Comparison of ENCODE assay signal across 9 cellular contexts in the genomic region with DNA sequence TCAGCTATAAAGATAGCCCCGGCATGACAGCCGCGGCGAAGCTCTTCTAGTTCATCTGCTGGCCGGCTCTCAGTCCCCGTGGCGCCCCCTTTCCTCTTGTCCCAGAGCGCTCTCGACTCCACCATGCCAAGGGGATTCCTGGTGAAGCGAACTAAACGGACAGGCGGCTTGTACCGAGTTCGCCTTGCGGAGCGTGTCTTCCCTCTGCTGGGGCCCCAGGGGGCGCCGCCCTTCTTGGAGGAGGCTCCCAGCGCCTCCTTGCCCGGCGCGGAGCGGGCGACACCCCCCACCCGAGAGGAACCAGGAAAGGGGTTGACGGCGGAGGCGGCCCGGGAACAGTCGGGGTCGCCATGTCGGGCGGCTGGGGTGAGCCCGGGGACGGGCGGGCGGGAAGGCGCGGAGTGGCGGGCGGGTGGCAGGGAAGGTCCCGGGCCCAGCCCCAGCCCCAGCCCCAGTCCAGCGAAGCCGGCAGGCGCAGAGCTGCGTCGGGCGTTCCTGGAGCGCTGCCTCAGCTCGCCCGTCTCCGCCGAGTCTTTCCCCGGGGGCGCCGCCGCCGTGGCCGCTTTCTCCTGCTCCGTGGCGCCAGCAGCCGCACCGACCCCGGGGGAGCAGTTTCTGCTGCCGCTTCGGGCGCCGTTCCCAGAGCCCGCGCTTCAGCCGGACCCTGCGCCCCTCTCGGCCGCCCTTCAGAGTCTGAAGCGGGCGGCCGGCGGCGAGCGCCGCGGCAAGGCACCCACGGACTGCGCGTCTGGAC. TPM values are rescaled to one million over a fixed set of nuclear protein-coding genes. Genes with fewer than 3 reads are reported as not detected.
DNase-seq lines count a peak whose midpoint lies in the region; ATAC-seq and TF ChIP-seq lines count a peak whose summit lies in the region.
"Had no signal": no experiment of that assay in that cellular context is flagged by ENCODE, and none has a peak within 500 bp of the region (broad histone marks: within the 10 kb centered on the region; RNA-seq: fewer than 3 reads in every experiment).

A gene with protein sequence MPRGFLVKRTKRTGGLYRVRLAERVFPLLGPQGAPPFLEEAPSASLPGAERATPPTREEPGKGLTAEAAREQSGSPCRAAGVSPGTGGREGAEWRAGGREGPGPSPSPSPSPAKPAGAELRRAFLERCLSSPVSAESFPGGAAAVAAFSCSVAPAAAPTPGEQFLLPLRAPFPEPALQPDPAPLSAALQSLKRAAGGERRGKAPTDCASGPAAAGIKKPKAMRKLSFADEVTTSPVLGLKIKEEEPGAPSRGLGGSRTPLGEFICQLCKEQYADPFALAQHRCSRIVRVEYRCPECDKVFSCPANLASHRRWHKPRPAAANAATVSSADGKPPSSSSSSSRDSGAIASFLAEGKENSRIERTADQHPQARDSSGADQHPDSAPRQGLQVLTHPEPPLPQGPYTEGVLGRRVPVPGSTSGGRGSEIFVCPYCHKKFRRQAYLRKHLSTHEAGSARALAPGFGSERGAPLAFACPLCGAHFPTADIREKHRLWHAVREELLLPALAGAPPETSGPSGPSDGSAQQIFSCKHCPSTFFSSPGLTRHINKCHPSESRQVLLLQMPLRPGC (plus strand): TSS at position 35 of the 754 bp plus-strand sequence. CDS start 89 bp downstream, at position 124.

- peaks cover 7 to 20% (median 7%) of the 10 kb centered on the region in 3 donors for H3K4me1 Mint-ChIP-seq in CD8-positive, alpha-beta memory T cell
- H3K4me1 Mint-ChIP-seq in activated T-cell treated with anti-CD3 and anti-CD28 coated beads, Interleukin-2, amount 50 U/mL, for 4 hours (ENCODE audit: low read depth) = peaks cover 8% of the 10 kb centered on the region

- TF ChIP-seq CTCF in KMS-11 (conservative IDR thresholded peaks at IDR 0.05; ENCODE audit: low read depth, low read length) = no peak
- TF ChIP-seq CTCF in heart left ventricle (IDR thresholded peaks at IDR 0.05) = no peak

- H2AFZ ChIP-seq in KMS-11 (ENCODE audit: low read depth) = peak within 1 kb of the TSS; percentile 57

- peaks cover 15% of the 10 kb centered on the region for H3K4me1 ChIP-seq in CD8-positive, alpha-beta memory T cell (ENCODE audit: insufficient read depth, low read length)
- peaks cover 3% of the 10 kb centered on the region for H3K4me1 ChIP-seq in KMS-11 (ENCODE audit: low read depth, poor library complexity, severe bottlenecking)
- peaks cover 0 to 31% (median 27%) of the 10 kb centered on the region in 12 donors for H3K4me1 ChIP-seq in heart left ventricle

- H3K79me2 ChIP-seq in KMS-11 (ENCODE audit: insufficient read depth, low read depth) = no peaks in the 10 kb centered on the region

- H3K27me3 Mint-ChIP-seq in CD8-positive, alpha-beta memory T cell = peaks cover 37 to 52% of the 10 kb centered on the region in 2 donors
- H3K27me3 Mint-ChIP-seq in activated T-cell treated with anti-CD3 and anti-CD28 coated beads, Interleukin-2, amount 50 U/mL, for 4 hours (ENCODE audit: low read depth) = peaks cover 57% of the 10 kb centered on the region

- H3K4me3 ChIP-seq in CD8-positive, alpha-beta memory T cell (ENCODE audit: low read length) = peak within 1 kb of the TSS; percentile 15
- H3K4me3 ChIP-seq in KMS-11 (IDR thresholded peaks at IDR 0.05; ENCODE audit: insufficient read depth, low read depth, low read length) = no peak within 1 kb of the TSS
- peak within 1 kb of the TSS; percentile 36 to 58 (median 54) for H3K4me3 ChIP-seq in heart left ventricle

- WGBS in heart left ventricle, 4 donors = 1 to 2% (median 2%) methylated on average over 56 to 85 of the region's 85 CpGs

- no peaks in the 10 kb centered on the region for H3K36me3 ChIP-seq in CD8-positive, alpha-beta memory T cell (ENCODE audit: insufficient read depth, low read length)
- no peaks in the 10 kb centered on the region for H3K36me3 ChIP-seq in KMS-11 (ENCODE audit: insufficient read depth)
- peaks cover 0 to 11% (median 5%) of the 10 kb centered on the region in 9 donors for H3K36me3 ChIP-seq in heart left ventricle

- peaks cover 7 to 9% (median 9%) of the 10 kb centered on the region in 3 donors for H3K36me3 Mint-ChIP-seq in CD8-positive, alpha-beta memory T cell
- peaks cover 5% of the 10 kb centered on the region for H3K36me3 Mint-ChIP-seq in activated T-cell treated with anti-CD3 and anti-CD28 coated beads, Interleukin-2, amount 50 U/mL, for 4 hours (ENCODE audit: insufficient read depth)

- intact Hi-C loops in heart left ventricle (cut with DNase I) = no loop called here

- H3K4me3 Mint-ChIP-seq in CD8-positive, alpha-beta memory T cell = peak within 1 kb of the TSS; percentile 76 to 89 (median 80)
- peak within 1 kb of the TSS; percentile 76 for H3K4me3 Mint-ChIP-seq in activated T-cell treated with anti-CD3 and anti-CD28 coated beads, Interleukin-2, amount 50 U/mL, for 4 hours

- POLR2A ChIA-PET in CD8-positive, alpha-beta memory T cell (lab: Charles Lee) = no interaction called here

- no peak within 1 kb of the TSS for H3K27ac ChIP-seq in CD8-positive, alpha-beta memory T cell (ENCODE audit: low read depth, low read length)
- H3K27ac ChIP-seq in KMS-11 (no peak within 1 kb of the TSS), heart left ventricle (no peak within 1 kb of the TSS)

- ATAC-seq in GM19452 (IDR thresholded peaks at IDR 0.05; ENCODE audit: unreplicated experiment) (peak; percentile 7), heart left ventricle (no peak)
- ATAC-seq in activated T-cell treated with anti-CD3 and anti-CD28 coated beads, Interleukin-2, amount 50 U/mL, for 4 hours = peak; percentile 36 to 45

- H3K27ac Mint-ChIP-seq in CD8-positive, alpha-beta memory T cell = no peak within 1 kb of the TSS

- H3K9ac ChIP-seq in KMS-11 = no peak within 1 kb of the TSS; the same call in 1 of the 2 replicates

- no peaks in the 10 kb centered on the region for H4K20me1 ChIP-seq in KMS-11 (ENCODE audit: insufficient read depth)

- H3K4me2 ChIP-seq in KMS-11 = peak within 1 kb of the TSS; percentile 62; the same call in 1 of the 2 replicates

- no peaks in the 10 kb centered on the region for H3K9me3 ChIP-seq in CD8-positive, alpha-beta memory T cell (ENCODE audit: low read length)
- H3K9me3 ChIP-seq in heart left ventricle = no peaks in the 10 kb centered on the region

- DNase-seq in CD8-positive, alpha-beta memory T cell = peak in 2 of 5 donors; percentile 7 to 11
- DNase-seq in activated T-cell treated with anti-CD3 and anti-CD28 coated beads, Interleukin-2, amount 50 U/mL, for 4 hours = no peak
- DNase-seq in heart left ventricle (peak in 1 of 5 donors; percentile 65), retina (peak; percentile 75), GDM1 (lab: John Stamatoyannopoulos, UW) (no peak), kidney glomerular epithelial cell (lab: John Stamatoyannopoulos, UW) (no peak)

- peaks cover 21% of the 10 kb centered on the region for H3K27me3 ChIP-seq in CD8-positive, alpha-beta memory T cell (ENCODE audit: insufficient read depth, low read length, poor library complexity, severe bottlenecking)
- H3K27me3 ChIP-seq in KMS-11 (ENCODE audit: insufficient read depth, low read depth) (no peaks in the 10 kb centered on the region), heart left ventricle (peaks cover 27 to 73% (median 59%) of the 10 kb centered on the region in 9 donors)

- TF ChIP-seq POLR2A in heart left ventricle (IDR thresholded peaks at IDR 0.05) = no peak

- CTCF ChIA-PET in CD8-positive, alpha-beta memory T cell (lab: Charles Lee) = no interaction called here

- H3K9me3 Mint-ChIP-seq in CD8-positive, alpha-beta memory T cell = no peaks in the 10 kb centered on the region
- H3K9me3 Mint-ChIP-seq in activated T-cell treated with anti-CD3 and anti-CD28 coated beads, Interleukin-2, amount 50 U/mL, for 4 hours = no peaks in the 10 kb centered on the region

RNA-seq across cellular contexts. Expression of the gene that starts here (rescaled TPM):
- under 1 TPM in 1 of 2 experiments, not detected in 1; 0.07 TPM for total RNA-seq in CD8-positive, alpha-beta memory T cell
- not detected for polyA plus RNA-seq in CD8-positive, alpha-beta memory T cell
- total RNA-seq in activated T-cell treated with anti-CD3 and anti-CD28 coated beads, Interleukin-2, amount 50 U/mL, for 4 hours = not detected
- total RNA-seq in heart left ventricle = not detected
- not detected for polyA plus RNA-seq in heart left ventricle
- total RNA-seq: RPMI7951 had no signal

Comparison
In these comparisons a context has a peak if more than half of its experiments do, and no peak if none do; other contexts are left out.
1. Peak in ATAC-seq in activated T-cell treated with anti-CD3 and anti-CD28 coated beads, Interleukin-2, amount 50 U/mL, for 4 hours; RNA of the gene not detected or under 1 TPM.